ENCODE assay signal across 25 cellular contexts in the genomic region with DNA sequence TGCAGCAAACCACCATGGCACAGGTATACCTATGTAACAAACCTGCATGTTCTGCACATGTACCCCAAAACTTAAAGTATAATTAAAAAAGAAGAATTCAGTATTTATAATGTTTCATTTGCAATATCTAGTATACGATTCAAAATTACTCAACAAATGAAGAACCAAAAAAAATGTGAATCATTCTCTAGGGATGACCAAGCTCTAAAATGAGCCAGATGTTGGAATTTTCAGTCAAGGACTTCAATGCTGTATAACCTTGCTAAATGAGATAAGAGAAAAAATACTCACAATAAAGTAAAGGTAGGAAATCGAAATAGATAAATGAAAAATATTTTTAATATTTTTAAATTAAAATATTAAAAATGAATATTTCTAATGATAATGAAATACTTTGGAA.
"Had no signal": no experiment of that assay in that cellular context is flagged by ENCODE, and none has a peak within 500 bp of the region (broad histone marks: within the 10 kb centered on the region; RNA-seq: fewer than 3 reads in every experiment).

No MANE protein-coding gene starts in this region.

- ATAC-seq: foreskin keratinocyte; heart right ventricle; left cardiac atrium; left lung; naive thymus-derived CD8-positive, alpha-beta T cell; sciatic nerve; stimulated activated memory B cell treated with anti-CD40 and anti-IgM and Interleukin-4, amounts not matched to agents 10 μg/mL and 1 μg/mL and 100 μg/mL, for 72 hours; stimulated activated naive CD8-positive, alpha-beta T cell treated with anti-CD3 and anti-CD28 coated beads, Interleukin-15, Interleukin-2, amounts not matched to agents 100 U/mL and 50 U/mL, for 24 hours had no signal

- H3K4me1 Mint-ChIP-seq: endodermal cell, nephron progenitor cell had no signal

- DNase-seq: colonic mucosa; effector CD8-positive, alpha-beta T cell; endodermal cell; foreskin keratinocyte; glutamatergic neuron; heart right ventricle; hippocampal formation; left cardiac atrium; left lung; mammary epithelial cell; naive thymus-derived CD8-positive, alpha-beta T cell; nephron progenitor cell; nucleus accumbens; stimulated activated CD4-positive, alpha-beta T cell treated with anti-CD3 and anti-CD28 coated beads, Interleukin-4, amount 100 ng/mL, for 4 hours; stimulated activated naive CD8-positive, alpha-beta T cell treated with anti-CD3 and anti-CD28 coated beads, Interleukin-15, Interleukin-2, amounts not matched to agents 100 U/mL and 50 U/mL, for 24 hours; substantia nigra; testis; tibial artery had no signal

- H3K36me3 Mint-ChIP-seq: stimulated activated memory B cell treated with anti-CD40 and anti-IgM and Interleukin-4, amounts not matched to agents 10 μg/mL and 1 μg/mL and 100 μg/mL, for 72 hours; type B pancreatic cell had no signal

- H3K4me3 Mint-ChIP-seq: dendritic cell treated with granulocyte-macrophage colony-stimulating factor and Interleukin-4, amounts not matched to agents 40 ng/mL and 50 ng/mL, for 4 days; endodermal cell; naive thymus-derived CD8-positive, alpha-beta T cell; nephron progenitor cell; stimulated activated memory B cell treated with anti-CD40 and anti-IgM and Interleukin-4, amounts not matched to agents 10 μg/mL and 1 μg/mL and 100 μg/mL, for 72 hours; type B pancreatic cell had no signal

- H3K4me3 ChIP-seq: colonic mucosa, esophagus muscularis mucosa, heart right ventricle, left lung, prostate gland, right atrium auricular region, testis, tibial artery had no signal

- H3K27ac Mint-ChIP-seq: dendritic cell treated with granulocyte-macrophage colony-stimulating factor and Interleukin-4, amounts not matched to agents 40 ng/mL and 50 ng/mL, for 4 days; endodermal cell; naive thymus-derived CD8-positive, alpha-beta T cell; nephron progenitor cell; stimulated activated memory B cell treated with anti-CD40 and anti-IgM and Interleukin-4, amounts not matched to agents 10 μg/mL and 1 μg/mL and 100 μg/mL, for 72 hours; type B pancreatic cell had no signal

- H3K27me3 Mint-ChIP-seq: type B pancreatic cell had no signal

- H3K9me3 Mint-ChIP-seq: dendritic cell treated with granulocyte-macrophage colony-stimulating factor and Interleukin-4, amounts not matched to agents 40 ng/mL and 50 ng/mL, for 4 days had no signal
